11 cellular contexts compared by ENCODE assay signal in the genomic region with DNA sequence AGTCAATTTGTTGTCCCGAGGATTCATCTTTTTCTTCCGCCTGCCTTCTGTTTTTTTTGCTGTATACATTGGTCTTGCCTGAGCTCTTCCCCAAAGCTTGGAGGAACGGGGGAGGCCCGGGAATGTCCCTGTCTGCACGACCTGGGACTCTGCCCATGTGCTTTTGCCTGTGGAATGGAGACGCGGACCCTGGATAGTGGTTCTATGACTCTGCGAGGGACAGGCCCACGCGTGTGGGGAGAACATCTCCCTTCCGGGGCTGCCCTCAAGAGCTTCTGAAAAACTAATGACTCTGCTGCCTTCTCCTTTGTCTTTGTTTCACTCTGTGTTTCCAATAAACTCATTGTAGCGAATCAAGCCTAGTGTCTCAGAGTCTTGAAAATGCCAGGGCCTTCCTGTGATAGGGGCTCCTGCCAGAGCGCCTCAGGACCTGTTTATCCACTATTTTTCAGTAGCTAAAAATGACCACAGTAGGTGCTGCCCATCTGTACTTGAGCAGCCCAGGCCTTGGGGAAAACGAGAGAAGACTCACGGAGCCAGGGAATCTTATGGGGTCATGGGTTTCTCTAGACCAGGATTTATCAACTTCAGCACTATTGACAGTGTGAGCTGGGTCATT. TPM values are rescaled to one million over a fixed set of nuclear protein-coding genes. Genes with fewer than 3 reads are reported as not detected.
DNase-seq lines count a peak whose midpoint lies in the region; ATAC-seq and TF ChIP-seq lines count a peak whose summit lies in the region.
"Had no signal": no experiment of that assay in that cellular context is flagged by ENCODE, and none has a peak within 500 bp of the region (broad histone marks: within the 10 kb centered on the region; RNA-seq: fewer than 3 reads in every experiment).

No MANE protein-coding gene starts in this region.

- H3K4me2 ChIP-seq in BLaER1 treated with 17β-estradiol and CSF1 and Interleukin-3, amounts not matched to agents 10 nM and 100 nM, result peak overlapping the region in 6 of 11 experiments; percentile 19 to 74 (median 52); a peak in 9 of 22 replicates
- H3K4me2 ChIP-seq in osteoblast (ENCODE audit: insufficient read depth, low read length), result peak overlapping the region; percentile 92

- H3K27ac ChIP-seq in BLaER1 treated with 17β-estradiol and CSF1 and Interleukin-3, amounts not matched to agents 10 nM and 100 nM, result no peak overlapping the region
- peak overlapping the region; percentile 28 for H3K27ac ChIP-seq in RWPE1
- peak overlapping the region; percentile 17 for H3K27ac ChIP-seq in osteoblast (ENCODE audit: low read depth, low read length)

- TF ChIP-seq CTCF in RWPE1 (conservative IDR thresholded peaks at IDR 0.05; ENCODE audit: low read depth) (0 out of 2 replicates have a peak, but pooled peaks have one; percentile 2), osteoblast (IDR thresholded peaks at IDR 0.05; ENCODE audit: extremely low read depth, low read depth, low read length) (no peak)

- H3K36me3 ChIP-seq in BLaER1 treated with 17β-estradiol and CSF1 and Interleukin-3, amounts not matched to agents 10 nM and 100 nM, result no peaks in the 10 kb centered on the region
- H3K36me3 ChIP-seq in osteoblast (ENCODE audit: insufficient read depth, low read length), result no peaks in the 10 kb centered on the region

- no peaks in the 10 kb centered on the region for H3K79me2 ChIP-seq in osteoblast (ENCODE audit: insufficient read depth, low read length)

- CTCF ChIA-PET in RWPE1 (lab: Yijun Ruan, JAX), result interaction anchor here (0.6 to 1.7 kb wide), 5 partner anchors 10 to 164 kb away, joined by 3 to 7 read pairs (median 4); no protein-coding TSS in a partner anchor

- peaks cover 0 to 8% (median 0%) of the 10 kb centered on the region in 11 experiments; a peak in 1 of 22 replicates for H3K9me3 ChIP-seq in BLaER1 treated with 17β-estradiol and CSF1 and Interleukin-3, amounts not matched to agents 10 nM and 100 nM (replicated peaks in 1 of 11)
- H3K9me3 ChIP-seq in osteoblast (ENCODE audit: low read depth, low read length), result no peaks in the 10 kb centered on the region

- DNase-seq in RWPE1 (ENCODE audit: low spot score), result no peak
- no peak for DNase-seq in osteoblast (ENCODE audit: insufficient read length, low spot score, missing footprints)
- DNase-seq in ecto neural progenitor cell (ENCODE audit: low spot score), result no peak
- DNase-seq in stimulated activated CD4-positive, alpha-beta T cell treated with anti-CD3 and anti-CD28 coated beads, Interleukin-2, amount 100 ng/mL, for 48 hours, result no peak
- DNase-seq in KBM-7, result no peak
- DNase-seq in SKM-1 treated with dmso at 0.1 percent for 144 hours (lab: John Stamatoyannopoulos, UW; ENCODE audit: unreplicated experiment), result no peak

- H3K9ac ChIP-seq in BLaER1 treated with 17β-estradiol and CSF1 and Interleukin-3, amounts not matched to agents 10 nM and 100 nM, result no peak overlapping the region

- peaks cover 13 to 24% (median 17%) of the 10 kb centered on the region in 10 experiments for H3K4me1 ChIP-seq in BLaER1 treated with 17β-estradiol and CSF1 and Interleukin-3, amounts not matched to agents 10 nM and 100 nM
- H3K4me1 ChIP-seq in osteoblast (ENCODE audit: insufficient read depth, low read length), result peaks cover 8% of the 10 kb centered on the region

- H2AFZ ChIP-seq in osteoblast (ENCODE audit: low read length), result peak overlapping the region; percentile 88

- peak overlapping the region in 4 of 10 experiments; percentile 31 to 39 (median 33); a peak in 4 of 20 replicates for H3K4me3 ChIP-seq in BLaER1 treated with 17β-estradiol and CSF1 and Interleukin-3, amounts not matched to agents 10 nM and 100 nM
- peak overlapping the region; percentile 71 for H3K4me3 ChIP-seq in osteoblast (ENCODE audit: insufficient read depth, low read length)

- POLR2A ChIA-PET in RWPE1 (lab: Yijun Ruan, JAX; ENCODE audit: low non-redundant PET), result interaction anchor here (1.0 kb wide), 1 partner anchor 65 kb away, joined by 3 read pairs; no protein-coding TSS in a partner anchor

- H3K27me3 ChIP-seq in BLaER1 treated with 17β-estradiol and CSF1 and Interleukin-3, amounts not matched to agents 10 nM and 100 nM, result peaks cover 38 to 49% (median 43%) of the 10 kb centered on the region in 11 experiments
- H3K27me3 ChIP-seq in osteoblast (ENCODE audit: insufficient read depth, low read length), result peaks cover 6% of the 10 kb centered on the region

- in situ Hi-C loops in KBM-7 (cut with MboI; ENCODE audit: low pct_unique_long_range_greater_than_20kb, low sequenced_read_pairs), result no loop called here

- no peaks in the 10 kb centered on the region for H4K20me1 ChIP-seq in BLaER1 treated with 17β-estradiol and CSF1 and Interleukin-3, amounts not matched to agents 10 nM and 100 nM
- no peaks in the 10 kb centered on the region for H4K20me1 ChIP-seq in osteoblast (ENCODE audit: insufficient read depth, low read length)

- peak; percentile 6 for ATAC-seq in esophagus mucosa

RNA-seq across cellular contexts. Expression of a gene that starts 12.3 kb away (rescaled TPM):
- not detected for total RNA-seq in esophagus mucosa
- not detected in 2 replicates for total RNA-seq in osteoblast
- total RNA-seq: fibroblast of lung, renal cortical epithelial cell, urinary bladder had no signal

RNA-seq across cellular contexts. Expression of a gene that starts 17.6 kb away (rescaled TPM):
- total RNA-seq in esophagus mucosa (not detected), osteoblast (0.29 TPM in 1 of 2 replicates, not detected in the other)
- total RNA-seq: fibroblast of lung, renal cortical epithelial cell, urinary bladder had no signal

RNA-seq across cellular contexts. Expression of a gene that starts 34.5 kb away (rescaled TPM):
- total RNA-seq in esophagus mucosa (not detected), osteoblast (under 0.01 and 0.36 TPM in 2 replicates)
- total RNA-seq: urinary bladder had no signal

RNA-seq across cellular contexts. Expression of a gene that starts 58.4 kb away (rescaled TPM):
- total RNA-seq in esophagus mucosa, result not detected
- not detected in 2 replicates for total RNA-seq in osteoblast
- total RNA-seq: fibroblast of lung, renal cortical epithelial cell, urinary bladder had no signal

Comparison
In these comparisons a context has a peak if more than half of its experiments do, and no peak if none do; other contexts are left out.
1. H3K27ac ChIP-seq: peak in RWPE1 (single experiment) and osteoblast (single experiment); none in BLaER1 treated with 17β-estradiol and CSF1 and Interleukin-3, amounts not matched to agents 10 nM and 100 nM (0 of 11).